22 cellular contexts compared by ENCODE assay signal in genomic region chr9:91315191-91315590, GRCh38. TPM values are rescaled to one million over a fixed set of nuclear protein-coding genes. Genes with fewer than 3 reads are reported as not detected.
DNase-seq lines count a peak whose midpoint lies in the region; ATAC-seq and TF ChIP-seq lines count a peak whose summit lies in the region.
"Had no signal": no experiment of that assay in that cellular context is flagged by ENCODE, and none has a peak within 500 bp of the region (broad histone marks: within the 10 kb centered on the region; RNA-seq: fewer than 3 reads in every experiment).

No MANE protein-coding gene starts in this region.

- no peaks in the 10 kb centered on the region for H3K9me3 Mint-ChIP-seq in mesothelial cell of epicardium
- H3K9me3 Mint-ChIP-seq: activated CD4-positive, alpha-beta T cell treated with anti-CD3 and anti-CD28 coated beads, Interleukin-2, amount 10 ng/mL, durations not matched to agents 7 days and 5 days; HFFc6; immature natural killer cell had no signal

- no peak for TF ChIP-seq EP300 in Ishikawa (IDR thresholded peaks at IDR 0.05; ENCODE audit: borderline replicate concordance)

- H3K4me1 Mint-ChIP-seq in mesothelial cell of epicardium: peaks cover 53% of the 10 kb centered on the region
- H3K4me1 Mint-ChIP-seq: activated CD4-positive, alpha-beta T cell treated with anti-CD3 and anti-CD28 coated beads, Interleukin-2, amount 10 ng/mL, durations not matched to agents 7 days and 5 days had no signal

- no peak overlapping the region for H3K4me3 ChIP-seq in epithelial cell of esophagus (ENCODE audit: low read length)
- H3K4me3 ChIP-seq: vagina had no signal

- DNase-seq in ELF-1 (ENCODE audit: low read depth, low spot score) (peak; percentile 71), epithelial cell of esophagus (ENCODE audit: low read depth) (peak; percentile 27), mesothelial cell of epicardium (ENCODE audit: low spot score in 2 of 2, unreplicated experiment in 2 of 2) (no peak), medulla oblongata (ENCODE audit: extremely low spot score) (no peak), hippocampal formation (lab: John Stamatoyannopoulos, UW) (no peak), sciatic nerve (ENCODE audit: low spot score) (no peak)
- DNase-seq: activated CD4-positive, alpha-beta T cell treated with anti-CD3 and anti-CD28 coated beads, Interleukin-2, amount 10 ng/mL, durations not matched to agents 7 days and 5 days; activated naive CD4-positive, alpha-beta T cell treated with Interleukin-2 at 50 U/mL for 16 hours; activated T-cell treated with anti-CD3 and anti-CD28 coated beads, Interleukin-2, amount 50 U/mL, for 48 hours; effector CD4-positive, alpha-beta T cell; EL; head of caudate nucleus; HFFc6; immature natural killer cell; KBM-7; MM.1S; NCI-H1436 treated with DMSO at 0.1 percent for 48 hours; WERI-Rb-1 had no signal

- TF ChIP-seq RAD21 in Ishikawa (IDR thresholded peaks at IDR 0.05; ENCODE audit: low read depth): no peak

- ATAC-seq in HG03095 (IDR thresholded peaks at IDR 0.05; ENCODE audit: unreplicated experiment) (no peak), sciatic nerve (no peak)

- TF ChIP-seq CTCF in epithelial cell of esophagus (IDR thresholded peaks at IDR 0.05; ENCODE audit: insufficient read depth, low read depth, low read length, missing control alignments) (no peak), mesothelial cell of epicardium (IDR thresholded peaks at IDR 0.05; ENCODE audit: unreplicated experiment) (no peak)

- intact Hi-C loops in sciatic nerve (cut with DNase I): no loop called here

- H3K27me3 Mint-ChIP-seq in mesothelial cell of epicardium (ENCODE audit: low read depth): no peaks in the 10 kb centered on the region
- H3K27me3 Mint-ChIP-seq: activated CD4-positive, alpha-beta T cell treated with anti-CD3 and anti-CD28 coated beads, Interleukin-2, amount 10 ng/mL, durations not matched to agents 7 days and 5 days; progenitor cell of endocrine pancreas had no signal

- no peaks in the 10 kb centered on the region for H3K36me3 Mint-ChIP-seq in mesothelial cell of epicardium

- no peak overlapping the region for H3K4me3 Mint-ChIP-seq in mesothelial cell of epicardium
- H3K4me3 Mint-ChIP-seq: activated CD4-positive, alpha-beta T cell treated with anti-CD3 and anti-CD28 coated beads, Interleukin-2, amount 10 ng/mL, durations not matched to agents 7 days and 5 days; HFFc6; immature natural killer cell had no signal

- H3K27ac Mint-ChIP-seq in mesothelial cell of epicardium: peak overlapping the region; percentile 40
- H3K27ac Mint-ChIP-seq: activated CD4-positive, alpha-beta T cell treated with anti-CD3 and anti-CD28 coated beads, Interleukin-2, amount 10 ng/mL, durations not matched to agents 7 days and 5 days; HFFc6; immature natural killer cell; progenitor cell of endocrine pancreas had no signal

TF ChIP-seq in Ishikawa, 13 proteins besides CTCF, POLR2A, EP300 and RAD21:
- TF ChIP-seq FOXM1 (IDR thresholded peaks at IDR 0.05; ENCODE audit: borderline replicate concordance, low read depth): no peak
- TF ChIP-seq TAF1 (IDR thresholded peaks at IDR 0.05; ENCODE audit: low read depth): no peak
- TF ChIP-seq, protein P1, sequence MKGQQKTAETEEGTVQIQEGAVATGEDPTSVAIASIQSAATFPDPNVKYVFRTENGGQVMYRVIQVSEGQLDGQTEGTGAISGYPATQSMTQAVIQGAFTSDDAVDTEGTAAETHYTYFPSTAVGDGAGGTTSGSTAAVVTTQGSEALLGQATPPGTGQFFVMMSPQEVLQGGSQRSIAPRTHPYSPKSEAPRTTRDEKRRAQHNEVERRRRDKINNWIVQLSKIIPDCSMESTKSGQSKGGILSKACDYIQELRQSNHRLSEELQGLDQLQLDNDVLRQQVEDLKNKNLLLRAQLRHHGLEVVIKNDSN (IDR thresholded peaks at IDR 0.05): no peak
- TF ChIP-seq, protein P2, sequence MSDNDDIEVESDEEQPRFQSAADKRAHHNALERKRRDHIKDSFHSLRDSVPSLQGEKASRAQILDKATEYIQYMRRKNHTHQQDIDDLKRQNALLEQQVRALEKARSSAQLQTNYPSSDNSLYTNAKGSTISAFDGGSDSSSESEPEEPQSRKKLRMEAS (IDR thresholded peaks at IDR 0.05): 0 out of 2 replicates have a peak, but pooled peaks have one; percentile 27
- TF ChIP-seq CREB1 (IDR thresholded peaks at IDR 0.05; ENCODE audit: low read depth): no peak
- peak; percentile 49 for TF ChIP-seq TEAD4 (IDR thresholded peaks at IDR 0.05)
- no peak for TF ChIP-seq EGR1 (IDR thresholded peaks at IDR 0.05)
- TF ChIP-seq NFIC (IDR thresholded peaks at IDR 0.05): peak; percentile 79
- TF ChIP-seq ZBTB7A (IDR thresholded peaks at IDR 0.05; ENCODE audit: low read depth): no peak
- TF ChIP-seq CEBPB (IDR thresholded peaks at IDR 0.05): no peak
- TF ChIP-seq YY1 (IDR thresholded peaks at IDR 0.05; ENCODE audit: low read depth): no peak
- no peak for TF ChIP-seq TCF12 (IDR thresholded peaks at IDR 0.05; ENCODE audit: low read depth)
- TF ChIP-seq, protein P3, sequence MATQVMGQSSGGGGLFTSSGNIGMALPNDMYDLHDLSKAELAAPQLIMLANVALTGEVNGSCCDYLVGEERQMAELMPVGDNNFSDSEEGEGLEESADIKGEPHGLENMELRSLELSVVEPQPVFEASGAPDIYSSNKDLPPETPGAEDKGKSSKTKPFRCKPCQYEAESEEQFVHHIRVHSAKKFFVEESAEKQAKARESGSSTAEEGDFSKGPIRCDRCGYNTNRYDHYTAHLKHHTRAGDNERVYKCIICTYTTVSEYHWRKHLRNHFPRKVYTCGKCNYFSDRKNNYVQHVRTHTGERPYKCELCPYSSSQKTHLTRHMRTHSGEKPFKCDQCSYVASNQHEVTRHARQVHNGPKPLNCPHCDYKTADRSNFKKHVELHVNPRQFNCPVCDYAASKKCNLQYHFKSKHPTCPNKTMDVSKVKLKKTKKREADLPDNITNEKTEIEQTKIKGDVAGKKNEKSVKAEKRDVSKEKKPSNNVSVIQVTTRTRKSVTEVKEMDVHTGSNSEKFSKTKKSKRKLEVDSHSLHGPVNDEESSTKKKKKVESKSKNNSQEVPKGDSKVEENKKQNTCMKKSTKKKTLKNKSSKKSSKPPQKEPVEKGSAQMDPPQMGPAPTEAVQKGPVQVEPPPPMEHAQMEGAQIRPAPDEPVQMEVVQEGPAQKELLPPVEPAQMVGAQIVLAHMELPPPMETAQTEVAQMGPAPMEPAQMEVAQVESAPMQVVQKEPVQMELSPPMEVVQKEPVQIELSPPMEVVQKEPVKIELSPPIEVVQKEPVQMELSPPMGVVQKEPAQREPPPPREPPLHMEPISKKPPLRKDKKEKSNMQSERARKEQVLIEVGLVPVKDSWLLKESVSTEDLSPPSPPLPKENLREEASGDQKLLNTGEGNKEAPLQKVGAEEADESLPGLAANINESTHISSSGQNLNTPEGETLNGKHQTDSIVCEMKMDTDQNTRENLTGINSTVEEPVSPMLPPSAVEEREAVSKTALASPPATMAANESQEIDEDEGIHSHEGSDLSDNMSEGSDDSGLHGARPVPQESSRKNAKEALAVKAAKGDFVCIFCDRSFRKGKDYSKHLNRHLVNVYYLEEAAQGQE (IDR thresholded peaks at IDR 0.05; ENCODE audit: low read depth): no peak

RNA-seq across cellular contexts. Expression of gene AUH, which starts 46.5 kb away (rescaled TPM):
- total RNA-seq in mesothelial cell of epicardium (23.7 to 24.8 TPM (median 24.1 TPM) in 3 replicates), sciatic nerve (28.7 TPM)

Comparison
In these comparisons a context has a peak if more than half of its experiments do, and no peak if none do; other contexts are left out.
1. DNase-seq: peak in ELF-1 (single experiment) and epithelial cell of esophagus (single experiment); none in mesothelial cell of epicardium (0 of 2), medulla oblongata (single experiment), hippocampal formation (0 of 2) and sciatic nerve (single experiment).